Comparison of ENCODE assay signal across 9 cellular contexts in the genomic region with DNA sequence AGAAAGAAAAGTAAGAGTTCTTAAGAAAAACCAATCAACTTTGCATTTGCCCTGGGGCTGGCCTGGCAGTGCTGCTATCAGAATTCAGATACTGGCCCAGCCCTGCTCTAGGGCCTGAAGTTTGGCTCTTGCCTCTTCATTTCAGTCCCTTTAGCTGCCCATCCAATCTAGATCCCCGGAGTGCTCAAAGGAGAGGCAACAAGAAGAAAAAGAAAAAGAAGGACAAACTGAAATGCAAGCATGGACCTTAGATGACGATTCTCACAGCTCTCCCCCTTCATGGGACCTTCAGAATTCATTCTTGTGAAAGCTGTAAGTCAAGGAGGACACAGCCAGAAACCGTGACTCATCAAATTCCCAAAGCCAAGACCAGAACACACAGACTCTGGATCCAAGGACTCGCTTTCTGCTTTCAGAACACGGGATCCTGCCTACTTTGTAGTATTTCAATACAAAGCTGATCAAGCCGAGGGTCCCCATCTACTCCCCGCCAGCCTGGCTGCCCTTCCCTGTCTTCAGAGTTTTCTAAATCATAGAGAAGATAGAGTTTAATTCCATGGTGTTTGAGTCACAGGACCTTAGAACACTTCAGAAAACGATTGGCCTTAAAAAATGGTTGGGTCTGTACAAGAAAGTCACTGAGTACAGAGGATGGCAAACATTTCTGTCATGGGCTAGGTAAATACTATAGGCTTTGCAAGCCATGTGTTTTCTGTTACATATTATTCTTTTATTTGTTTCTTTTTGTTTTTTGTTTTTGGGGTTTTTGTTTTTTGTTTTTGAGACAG.
DNase-seq lines count a peak whose midpoint lies in the region; FAIRE-seq and TF ChIP-seq lines count a peak whose summit lies in the region.
"Had no signal": no experiment of that assay in that cellular context is flagged by ENCODE, and none has a peak within 500 bp of the region (broad histone marks: within the 10 kb centered on the region; RNA-seq: fewer than 3 reads in every experiment).

No MANE protein-coding gene starts in this region.

- H3K27me3 Mint-ChIP-seq in activated CD4-positive, alpha-beta T cell treated with anti-CD3 and anti-CD28 coated beads, Interleukin-2, amount 10 ng/mL, durations not matched to agents 7 days and 5 days = no peaks in the 10 kb centered on the region
- H3K27me3 Mint-ChIP-seq in activated CD4-positive, alpha-beta memory T cell treated with anti-CD3 and anti-CD28 coated beads for 36 hours = no peaks in the 10 kb centered on the region

- peaks cover 22% of the 10 kb centered on the region for H3K36me3 ChIP-seq in neutrophil

- no peak for TF ChIP-seq CTCF in fibroblast of the aortic adventitia (IDR thresholded peaks at IDR 0.05; ENCODE audit: insufficient read depth, low read length)
- TF ChIP-seq CTCF in neutrophil (IDR thresholded peaks at IDR 0.05) = no peak

- H3K4me3 Mint-ChIP-seq in activated CD4-positive, alpha-beta T cell treated with anti-CD3 and anti-CD28 coated beads, Interleukin-2, amount 10 ng/mL, durations not matched to agents 7 days and 5 days = no peak overlapping the region
- no peak overlapping the region for H3K4me3 Mint-ChIP-seq in activated CD4-positive, alpha-beta memory T cell treated with anti-CD3 and anti-CD28 coated beads for 36 hours

- intact Hi-C loops in activated CD4-positive, alpha-beta memory T cell treated with anti-CD3 and anti-CD28 coated beads for 36 hours (cut with micrococcal nuclease) = no loop called here

- no peak for FAIRE-seq in GM19239 (lab: Jason Lieb, UNC)
- FAIRE-seq: endometrium had no signal

- no peaks in the 10 kb centered on the region for H3K27me3 ChIP-seq in neutrophil

- peak overlapping the region; percentile 48 for H3K27ac ChIP-seq in neutrophil

- H3K4me3 ChIP-seq in fibroblast of the aortic adventitia (ENCODE audit: low read depth, low read length) (no peak overlapping the region), neutrophil (ENCODE audit: low read depth in 1 of 2, low read length in 1 of 2) (no peak overlapping the region)

- H3K9me3 ChIP-seq in neutrophil = no peaks in the 10 kb centered on the region

- H3K36me3 Mint-ChIP-seq in activated CD4-positive, alpha-beta T cell treated with anti-CD3 and anti-CD28 coated beads, Interleukin-2, amount 10 ng/mL, durations not matched to agents 7 days and 5 days (ENCODE audit: low read depth) = no peaks in the 10 kb centered on the region
- H3K36me3 Mint-ChIP-seq in activated CD4-positive, alpha-beta memory T cell treated with anti-CD3 and anti-CD28 coated beads for 36 hours = no peaks in the 10 kb centered on the region

- POLR2A ChIA-PET in activated CD4-positive, alpha-beta T cell treated with anti-CD3 and anti-CD28 coated beads, Interleukin-2, amount 10 ng/mL, durations not matched to agents 7 days and 5 days (lab: Charles Lee) = no interaction called here
- POLR2A ChIA-PET in activated CD4-positive, alpha-beta memory T cell treated with anti-CD3 and anti-CD28 coated beads for 36 hours (lab: Charles Lee) = no interaction called here

- CTCF ChIA-PET in activated CD4-positive, alpha-beta T cell treated with anti-CD3 and anti-CD28 coated beads, Interleukin-2, amount 10 ng/mL, durations not matched to agents 7 days and 5 days (lab: Charles Lee) = interaction anchor here (0.6 to 1.6 kb wide), 2 partner anchors 23 to 237 kb away, joined by 3 read pairs; no protein-coding TSS in a partner anchor
- CTCF ChIA-PET in activated CD4-positive, alpha-beta memory T cell treated with anti-CD3 and anti-CD28 coated beads for 36 hours (lab: Charles Lee) = no interaction called here

- H3K9me3 Mint-ChIP-seq in activated CD4-positive, alpha-beta T cell treated with anti-CD3 and anti-CD28 coated beads, Interleukin-2, amount 10 ng/mL, durations not matched to agents 7 days and 5 days = no peaks in the 10 kb centered on the region
- no peaks in the 10 kb centered on the region for H3K9me3 Mint-ChIP-seq in activated CD4-positive, alpha-beta memory T cell treated with anti-CD3 and anti-CD28 coated beads for 36 hours

- no peaks in the 10 kb centered on the region for H3K4me1 Mint-ChIP-seq in activated CD4-positive, alpha-beta T cell treated with anti-CD3 and anti-CD28 coated beads, Interleukin-2, amount 10 ng/mL, durations not matched to agents 7 days and 5 days
- H3K4me1 Mint-ChIP-seq in activated CD4-positive, alpha-beta memory T cell treated with anti-CD3 and anti-CD28 coated beads for 36 hours (ENCODE audit: low read depth) = peaks cover under 1% of the 10 kb centered on the region

- H3K4me1 ChIP-seq in neutrophil (ENCODE audit: control insufficient read depth in 1 of 2, insufficient read depth in 1 of 2, low read depth in 1 of 2, low read length in 1 of 2) = no peaks in the 10 kb centered on the region

- DNase-seq in AG08396 (ENCODE audit: low spot score) (peak; percentile 72), RPMI7951 (ENCODE audit: low read depth) (peak; percentile 87), fibroblast of the aortic adventitia (ENCODE audit: low read depth) (peak; percentile 91), COLO668 (lab: John Stamatoyannopoulos, UW; ENCODE audit: unreplicated experiment) (no peak), GM19239 (ENCODE audit: insufficient read length, low spot score) (no peak)
- no peak for DNase-seq in activated CD4-positive, alpha-beta T cell treated with anti-CD3 and anti-CD28 coated beads, Interleukin-2, amount 10 ng/mL, durations not matched to agents 7 days and 5 days
- no peak for DNase-seq in activated CD4-positive, alpha-beta memory T cell treated with anti-CD3 and anti-CD28 coated beads for 36 hours

- H3K27ac Mint-ChIP-seq in activated CD4-positive, alpha-beta T cell treated with anti-CD3 and anti-CD28 coated beads, Interleukin-2, amount 10 ng/mL, durations not matched to agents 7 days and 5 days = no peak overlapping the region
- H3K27ac Mint-ChIP-seq in activated CD4-positive, alpha-beta memory T cell treated with anti-CD3 and anti-CD28 coated beads for 36 hours = no peak overlapping the region

Comparison
In these comparisons a context has a peak if more than half of its experiments do, and no peak if none do; other contexts are left out.
1. DNase-seq: peak in AG08396 (single experiment), RPMI7951 (single experiment) and fibroblast of the aortic adventitia (single experiment); none in activated CD4-positive, alpha-beta T cell treated with anti-CD3 and anti-CD28 coated beads, Interleukin-2, amount 10 ng/mL, durations not matched to agents 7 days and 5 days (single experiment), COLO668 (single experiment), activated CD4-positive, alpha-beta memory T cell treated with anti-CD3 and anti-CD28 coated beads for 36 hours (single experiment) and GM19239 (single experiment).